ENCODE assay signal across 3 cellular contexts in genomic region chr1:148793762-148794332, GRCh38. TPM values are rescaled to one million over a fixed set of nuclear protein-coding genes. Genes with fewer than 3 reads are reported as not detected.
"Had no signal": no experiment of that assay in that cellular context is flagged by ENCODE, and none has a peak within 500 bp of the region (broad histone marks: within the 10 kb centered on the region; RNA-seq: fewer than 3 reads in every experiment).

No MANE protein-coding gene starts in this region.

RNA-seq across cellular contexts. Expression of gene NUDT4B, which starts 45.3 kb away (rescaled TPM):
- total RNA-seq: esophagus mucosa, kidney, left ventricle myocardium inferior had no signal
